In the genomic region with DNA sequence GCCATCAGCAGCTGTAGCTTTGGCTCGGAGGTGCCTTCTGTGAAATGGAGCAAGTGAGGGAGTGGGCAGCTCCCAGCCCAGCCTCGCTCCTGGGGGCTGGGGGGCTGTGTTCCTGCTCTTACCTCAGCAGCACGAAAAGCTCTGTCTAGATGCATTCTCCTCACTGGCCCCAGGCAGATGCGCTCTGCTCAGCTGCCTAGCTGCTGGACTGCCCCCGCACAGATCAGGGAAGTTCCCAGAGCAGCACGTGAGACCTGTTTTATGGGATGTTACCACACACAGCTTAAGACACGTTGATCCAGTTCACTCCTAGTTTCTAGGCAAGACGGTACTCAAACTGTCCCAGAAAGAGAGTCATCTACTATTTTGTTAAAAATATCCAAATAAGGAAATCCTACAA, we compare ENCODE assay signal across 9 cellular contexts. TPM values are rescaled to one million over a fixed set of nuclear protein-coding genes. Genes with fewer than 3 reads are reported as not detected.
DNase-seq lines count a peak whose midpoint lies in the region; ATAC-seq and TF ChIP-seq lines count a peak whose summit lies in the region.
"Had no signal": no experiment of that assay in that cellular context is flagged by ENCODE, and none has a peak within 500 bp of the region (broad histone marks: within the 10 kb centered on the region; RNA-seq: fewer than 3 reads in every experiment).

No MANE protein-coding gene starts in this region.

- H3K9me3 Mint-ChIP-seq in CD4-positive, alpha-beta T cell: no peaks in the 10 kb centered on the region
- H3K9me3 Mint-ChIP-seq in T-helper 2 cell treated with Interferon-gamma antibody and Interleukin-4, amounts not matched to agents 5 μg/mL and 100 μg/mL, for 36 hours: no peaks in the 10 kb centered on the region

- peaks cover 11% of the 10 kb centered on the region for H3K36me3 ChIP-seq in thymus (ENCODE audit: control insufficient read depth, insufficient read depth)
- H3K36me3 ChIP-seq: pancreas had no signal

- H3K27ac Mint-ChIP-seq in CD4-positive, alpha-beta T cell: peak overlapping the region; percentile 98
- peak overlapping the region; percentile 79 for H3K27ac Mint-ChIP-seq in T-helper 2 cell treated with Interferon-gamma antibody and Interleukin-4, amounts not matched to agents 5 μg/mL and 100 μg/mL, for 36 hours

- peak in 2 of 10 experiments; percentile 37 to 39 for DNase-seq in CD4-positive, alpha-beta T cell
- DNase-seq in T-helper 2 cell treated with Interferon-gamma antibody and Interleukin-4, amounts not matched to agents 5 μg/mL and 100 μg/mL, for 36 hours (ENCODE audit: low spot score): peak; percentile 59
- DNase-seq in left cardiac atrium (peak; percentile 12), HPDE6-E6E7 (ENCODE audit: extremely low spot score) (no peak), cerebellum (ENCODE audit: low spot score) (no peak)

- CTCF ChIA-PET in CD4-positive, alpha-beta T cell (lab: Charles Lee): interaction anchor here (0.9 to 5.9 kb wide), 4 partner anchors 9 to 14 kb away, joined by 3 to 70 read pairs (median 4); partner anchors contain the start of gene LCP1

- H3K4me3 ChIP-seq in thymus (ENCODE audit: low read length): no peak overlapping the region
- H3K4me3 ChIP-seq: pancreas had no signal

- peaks cover 94% of the 10 kb centered on the region for H3K4me1 Mint-ChIP-seq in CD4-positive, alpha-beta T cell (ENCODE audit: low read depth)
- peaks cover 83% of the 10 kb centered on the region for H3K4me1 Mint-ChIP-seq in T-helper 2 cell treated with Interferon-gamma antibody and Interleukin-4, amounts not matched to agents 5 μg/mL and 100 μg/mL, for 36 hours (ENCODE audit: low read depth)

- intact Hi-C loops in CD4-positive, alpha-beta T cell (cut with DNase I, micrococcal nuclease): loop anchor here in 1 of 2 experiments (10.0 kb wide), 1 partner anchor 46 kb away; the partner anchor contains the start of gene LRRC63
- intact Hi-C loops in left cardiac atrium (cut with DNase I): no loop called here

- no peak for TF ChIP-seq CTCF in CD4-positive, alpha-beta T cell (IDR thresholded peaks at IDR 0.05)

- H3K4me1 ChIP-seq in thymus (ENCODE audit: control insufficient read depth, insufficient read depth, low read length): peaks cover 59% of the 10 kb centered on the region

- no peaks in the 10 kb centered on the region for H3K27me3 Mint-ChIP-seq in CD4-positive, alpha-beta T cell
- H3K27me3 Mint-ChIP-seq in T-helper 2 cell treated with Interferon-gamma antibody and Interleukin-4, amounts not matched to agents 5 μg/mL and 100 μg/mL, for 36 hours (ENCODE audit: low read depth): no peaks in the 10 kb centered on the region

- H3K27me3 ChIP-seq in CD4-positive, alpha-beta T cell (ENCODE audit: control insufficient read depth, insufficient read depth, low read length): no peaks in the 10 kb centered on the region
- H3K27me3 ChIP-seq in thymus (ENCODE audit: control insufficient read depth, insufficient read depth): no peaks in the 10 kb centered on the region
- H3K27me3 ChIP-seq: pancreas had no signal

- H3K4me3 Mint-ChIP-seq in CD4-positive, alpha-beta T cell: peak overlapping the region; percentile 83
- H3K4me3 Mint-ChIP-seq in T-helper 2 cell treated with Interferon-gamma antibody and Interleukin-4, amounts not matched to agents 5 μg/mL and 100 μg/mL, for 36 hours: peak overlapping the region; percentile 95

- POLR2A ChIA-PET in CD4-positive, alpha-beta T cell (lab: Charles Lee): interaction anchor here (0.8 to 15.5 kb wide), 6 partner anchors 8 to 128 kb away, joined by 3 to 217 read pairs (median 9); partner anchors contain the start of gene LCP1

- no peaks in the 10 kb centered on the region for H3K9me3 ChIP-seq in CD4-positive, alpha-beta T cell (ENCODE audit: control insufficient read depth, low read length)
- H3K9me3 ChIP-seq in thymus (ENCODE audit: control insufficient read depth): no peaks in the 10 kb centered on the region
- H3K9me3 ChIP-seq: pancreas had no signal

- peak overlapping the region; percentile 68 for H3K27ac ChIP-seq in CD4-positive, alpha-beta T cell (ENCODE audit: low read depth, low read length)
- H3K27ac ChIP-seq in thymus (ENCODE audit: low read depth): peak overlapping the region; percentile 46
- H3K27ac ChIP-seq: pancreas had no signal

- ATAC-seq in CD4-positive, alpha-beta T cell (ENCODE audit: poor library complexity): peak; percentile 19
- peak; percentile 34 for ATAC-seq in HG02571 (IDR thresholded peaks at IDR 0.05; ENCODE audit: unreplicated experiment)
- ATAC-seq in left cardiac atrium: peak; percentile 34 to 62
- ATAC-seq in GM19467 (IDR thresholded peaks at IDR 0.05; ENCODE audit: unreplicated experiment): no peak

- peaks cover 73% of the 10 kb centered on the region for H3K36me3 Mint-ChIP-seq in CD4-positive, alpha-beta T cell (ENCODE audit: low read depth)
- H3K36me3 Mint-ChIP-seq in T-helper 2 cell treated with Interferon-gamma antibody and Interleukin-4, amounts not matched to agents 5 μg/mL and 100 μg/mL, for 36 hours (ENCODE audit: low read depth): peaks cover 76% of the 10 kb centered on the region

- 54% methylated on average over 8 of the region's 8 CpGs for WGBS in thymus

RNA-seq across cellular contexts. Expression of gene LCP1, which starts 13.6 kb away (rescaled TPM):
- total RNA-seq in CD4-positive, alpha-beta T cell: 100 to 1,000 TPM; 266 to 276 TPM
- total RNA-seq in left cardiac atrium: 10 to 100 TPM; 31.4 to 62.1 TPM
- 181 TPM for polyA plus RNA-seq in thymus
- 5.7 TPM for total RNA-seq in cerebellum

RNA-seq across cellular contexts. Expression of gene LRRC63, which starts 43.4 kb away (rescaled TPM):
- under 1 TPM in 1 of 2 experiments, not detected in 1; 0.17 TPM for total RNA-seq in CD4-positive, alpha-beta T cell
- under 1 TPM in 1 of 2 donors, not detected in 1; 0.15 TPM for total RNA-seq in left cardiac atrium
- polyA plus RNA-seq in thymus: 0.46 TPM
- 1.7 TPM for total RNA-seq in cerebellum
- polyA plus RNA-seq: pancreas had no signal

Comparison
In these comparisons a context has a peak if more than half of its experiments do, and no peak if none do; other contexts are left out.
1. DNase-seq: peak in T-helper 2 cell treated with Interferon-gamma antibody and Interleukin-4, amounts not matched to agents 5 μg/mL and 100 μg/mL, for 36 hours (single experiment) and left cardiac atrium (single experiment); none in HPDE6-E6E7 (single experiment) and cerebellum (single experiment).
2. RNA of gene LCP1, which starts 13.6 kb away (total RNA-seq): 266 to 276 TPM in CD4-positive, alpha-beta T cell; 31.4 to 62.1 TPM in left cardiac atrium and 5.7 TPM in cerebellum (single experiment); every median in the first group is over 4 times any median in the second.